ENCODE assay signal across 27 cellular contexts in the genomic region with DNA sequence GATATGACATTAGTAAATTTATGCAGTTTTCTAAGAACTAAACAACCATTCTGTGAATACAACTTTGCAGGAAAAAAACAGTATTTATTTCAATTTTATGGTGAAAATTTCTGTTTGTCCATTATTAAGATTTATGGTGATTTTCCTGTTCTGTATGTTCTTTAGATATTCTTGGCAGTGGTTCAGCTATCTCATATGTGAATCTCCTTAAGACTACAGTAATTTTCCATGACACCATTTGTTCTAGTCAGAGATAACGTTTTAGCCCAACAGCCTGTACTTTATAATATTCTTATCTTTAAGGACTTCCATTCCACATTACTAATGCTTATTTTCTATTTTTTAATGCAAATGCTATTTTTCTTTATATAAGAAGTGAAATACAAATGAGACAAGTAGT.
"Had no signal": no experiment of that assay in that cellular context is flagged by ENCODE, and none has a peak within 500 bp of the region (broad histone marks: within the 10 kb centered on the region; RNA-seq: fewer than 3 reads in every experiment).

No MANE protein-coding gene starts in this region.

- H3K9me3 Mint-ChIP-seq: activated T-helper 1 cell treated with anti-CD3 and anti-CD28 coated beads, Interleukin-12 subunit alpha, Interleukin-12 subunit beta, Interleukin-2, Interleukin-4 antibody, amounts not matched to agents 30 ng/mL and 10 ng/mL and 1 ng/mL, durations not matched to agents 14 hours and 24 hours and 36 hours; dendritic cell treated with granulocyte-macrophage colony-stimulating factor and Interleukin-4, amounts not matched to agents 40 ng/mL and 50 ng/mL, for 4 days; T-helper 2 cell treated with Interferon-gamma antibody and Interleukin-4, amounts not matched to agents 5 μg/mL and 100 μg/mL, for 36 hours had no signal

- H3K36me3 ChIP-seq: left ventricle myocardium inferior, right lobe of liver, transverse colon, WERI-Rb-1 had no signal

- H3K4me3 Mint-ChIP-seq: activated T-helper 1 cell treated with anti-CD3 and anti-CD28 coated beads, Interleukin-12 subunit alpha, Interleukin-12 subunit beta, Interleukin-2, Interleukin-4 antibody, amounts not matched to agents 30 ng/mL and 10 ng/mL and 1 ng/mL, durations not matched to agents 14 hours and 24 hours and 36 hours; dendritic cell treated with granulocyte-macrophage colony-stimulating factor and Interleukin-4, amounts not matched to agents 40 ng/mL and 50 ng/mL, for 4 days; natural killer cell treated with Interleukin-12 subunit alpha and Interleukin-12 subunit beta and Interleukin-15 and Interleukin-18, amount 100 ng/mL, for 72 hours; T-helper 2 cell treated with Interferon-gamma antibody and Interleukin-4, amounts not matched to agents 5 μg/mL and 100 μg/mL, for 36 hours had no signal

- H3K27ac Mint-ChIP-seq: activated T-helper 1 cell treated with anti-CD3 and anti-CD28 coated beads, Interleukin-12 subunit alpha, Interleukin-12 subunit beta, Interleukin-2, Interleukin-4 antibody, amounts not matched to agents 30 ng/mL and 10 ng/mL and 1 ng/mL, durations not matched to agents 14 hours and 24 hours and 36 hours; dendritic cell treated with granulocyte-macrophage colony-stimulating factor and Interleukin-4, amounts not matched to agents 40 ng/mL and 50 ng/mL, for 4 days; natural killer cell treated with Interleukin-12 subunit alpha and Interleukin-12 subunit beta and Interleukin-15 and Interleukin-18, amount 100 ng/mL, for 72 hours; T-helper 2 cell treated with Interferon-gamma antibody and Interleukin-4, amounts not matched to agents 5 μg/mL and 100 μg/mL, for 36 hours had no signal

- H3K27me3 Mint-ChIP-seq: dendritic cell treated with granulocyte-macrophage colony-stimulating factor and Interleukin-4, amounts not matched to agents 40 ng/mL and 50 ng/mL, for 4 days; natural killer cell treated with Interleukin-12 subunit alpha and Interleukin-12 subunit beta and Interleukin-15 and Interleukin-18, amount 100 ng/mL, for 72 hours had no signal

- H3K27me3 ChIP-seq: right lobe of liver, testis, transverse colon had no signal

- H3K4me3 ChIP-seq: left ventricle myocardium inferior, lung, mucosa of descending colon, right lobe of liver, testis, transverse colon had no signal

- DNase-seq: activated CD4-positive, alpha-beta T cell treated with anti-CD3 and anti-CD28 coated beads for 48 hours; activated CD4-positive, alpha-beta T cell treated with anti-CD3 and anti-CD28 coated beads, Interleukin-2, amount 50 U/mL, for 48 hours; activated CD8-positive, alpha-beta memory T cell treated with anti-CD3 and anti-CD28 coated beads for 24 hours; activated gamma-delta T cell; activated naive CD4-positive, alpha-beta T cell treated with anti-CD3 and anti-CD28 coated beads, Interleukin-2, amount 50 U/mL, for 16 hours; activated T-cell treated with anti-CD3 and anti-CD28 coated beads, Interleukin-2, amount 50 U/mL, for 1 hour; amygdala; central memory CD4-positive, alpha-beta T cell; effector CD4-positive, alpha-beta T cell; foreskin fibroblast; head of caudate nucleus; left ventricle myocardium inferior; mucosa of descending colon; right lobe of liver; stimulated activated CD4-positive, alpha-beta T cell treated with anti-CD3 and anti-CD28 coated beads, Interleukin-12 subunit alpha, Interleukin-12 subunit beta, amount 100 ng/mL, for 4 hours; stimulated activated CD4-positive, alpha-beta T cell treated with anti-CD3 and anti-CD28 coated beads, Interleukin-4, amount 100 ng/mL, for 1 hour; stimulated activated naive CD8-positive, alpha-beta T cell treated with anti-CD3 and anti-CD28 coated beads, Interleukin-15, Interleukin-2, amounts not matched to agents 100 U/mL and 50 U/mL, for 24 hours; T-helper 1 cell; testis; transverse colon; WERI-Rb-1 had no signal

- H3K4me1 ChIP-seq: left ventricle myocardium inferior, right lobe of liver, testis, transverse colon had no signal

- H3K9me3 ChIP-seq: left ventricle myocardium inferior, mucosa of descending colon, right lobe of liver, testis, transverse colon had no signal

- H3K36me3 Mint-ChIP-seq: natural killer cell treated with Interleukin-12 subunit alpha and Interleukin-12 subunit beta and Interleukin-15 and Interleukin-18, amount 100 ng/mL, for 72 hours had no signal

- ATAC-seq: activated CD4-positive, CD25-positive, alpha-beta regulatory T cell treated with anti-CD3 and anti-CD28 coated beads, Interleukin-2, amount 50 U/mL, for 24 hours; mucosa of descending colon; natural killer cell treated with Interleukin-12 subunit alpha and Interleukin-12 subunit beta and Interleukin-15 and Interleukin-18, amount 100 ng/mL, for 72 hours; right lobe of liver; stimulated activated naive CD8-positive, alpha-beta T cell treated with anti-CD3 and anti-CD28 coated beads, Interleukin-15, Interleukin-2, amounts not matched to agents 100 U/mL and 50 U/mL, for 24 hours had no signal

- H3K27ac ChIP-seq: left ventricle myocardium inferior, right lobe of liver, testis, transverse colon, WERI-Rb-1 had no signal
